In the genomic region with DNA sequence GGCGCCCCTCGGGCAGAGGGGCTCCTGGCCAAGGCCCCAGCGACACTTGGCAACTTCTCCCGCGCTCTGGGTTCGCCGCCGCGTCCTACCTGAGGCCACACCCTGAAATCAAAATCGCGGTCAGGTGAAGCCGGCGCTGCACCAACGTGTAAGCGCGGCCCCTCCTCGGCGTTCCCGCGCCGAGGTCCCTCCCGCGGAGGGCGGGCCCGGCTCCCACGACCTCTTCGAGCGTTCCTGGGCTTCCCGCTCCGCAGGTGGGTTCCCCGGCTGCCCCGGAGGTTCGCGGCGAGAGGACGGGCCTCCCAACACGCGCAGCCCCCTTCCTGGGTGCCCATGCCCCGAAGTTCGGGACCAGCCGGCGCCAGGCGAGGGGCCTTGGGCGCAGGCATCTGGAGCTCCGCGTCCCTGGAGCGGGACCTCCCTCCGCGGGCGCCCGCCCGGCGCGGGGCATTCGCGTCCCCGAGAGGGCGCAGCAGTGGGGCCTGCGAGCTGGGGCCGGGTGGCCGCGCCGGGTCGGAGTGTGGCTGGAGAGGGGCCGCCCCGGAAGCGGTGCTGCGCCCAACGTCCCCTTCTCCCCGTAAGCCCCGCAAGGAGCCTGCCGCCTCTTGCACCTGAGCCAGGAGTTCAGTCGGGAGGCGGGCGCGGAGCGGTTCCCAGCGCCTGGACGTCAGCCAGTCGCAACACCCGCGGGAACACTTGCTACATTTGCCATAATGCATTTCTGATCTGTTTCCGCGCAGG, we compare ENCODE assay signal across 8 cellular contexts. TPM values are rescaled to one million over a fixed set of nuclear protein-coding genes. Genes with fewer than 3 reads are reported as not detected.
DNase-seq lines count a peak whose midpoint lies in the region; ATAC-seq and TF ChIP-seq lines count a peak whose summit lies in the region.

No MANE protein-coding gene starts in this region.

- 2 to 3% methylated on average over 82 to 84 of the region's 84 CpGs for WGBS in heart right ventricle, 2 donors

- peaks cover 18% of the 10 kb centered on the region; the same call in 1 of the 2 replicates for H3K79me2 ChIP-seq in HCT116 (ENCODE audit: insufficient read depth, low read length)

- H3K4me3 Mint-ChIP-seq in activated T-cell treated with anti-CD3 and anti-CD28 coated beads, Interleukin-2, amount 50 U/mL, for 24 hours: peak overlapping the region; percentile 65

- H3K4me2 ChIP-seq in HCT116 (ENCODE audit: low read length): peak overlapping the region; percentile 99

- POLR2A ChIA-PET in HCT116 (lab: Charles Lee): no interaction called here

- peaks cover 8% of the 10 kb centered on the region for H3K4me1 Mint-ChIP-seq in activated T-cell treated with anti-CD3 and anti-CD28 coated beads, Interleukin-2, amount 50 U/mL, for 24 hours (ENCODE audit: low read depth)

- CTCF ChIA-PET in HCT116 (lab: Charles Lee): interaction anchor here (0.6 to 1.2 kb wide), 2 partner anchors 22 to 35 kb away, joined by 3 to 5 read pairs; no protein-coding TSS in a partner anchor

- H3K27ac ChIP-seq in HCT116 (ENCODE audit: low read depth, low read length) (peak overlapping the region; percentile 79), heart right ventricle (peak overlapping the region in 8 of 10 donors; percentile 8 to 63 (median 38)), rectal smooth muscle tissue (ENCODE audit: low read depth, low read length) (no peak overlapping the region)

- peak; percentile 41 for TF ChIP-seq POLR2A in HCT116 (IDR thresholded peaks at IDR 0.05; ENCODE audit: borderline replicate concordance, extremely low read depth, insufficient read depth, insufficient read length)

- H3K36me3 Mint-ChIP-seq in activated T-cell treated with anti-CD3 and anti-CD28 coated beads, Interleukin-2, amount 50 U/mL, for 24 hours (ENCODE audit: low read depth): no peaks in the 10 kb centered on the region

- DNase-seq in AG10803 (ENCODE audit: low read depth) (no peak), HCT116 (ENCODE audit: low read depth, low spot score) (peak; percentile 42), heart right ventricle (peak in 1 of 2 donors; percentile 53), NK-92 (lab: John Stamatoyannopoulos, UW; ENCODE audit: unreplicated experiment) (no peak)
- DNase-seq in activated T-cell treated with anti-CD3 and anti-CD28 coated beads, Interleukin-2, amount 50 U/mL, for 24 hours: peak; percentile 52
- DNase-seq in stimulated activated CD4-positive, alpha-beta T cell treated with anti-CD3 and anti-CD28 coated beads, Interleukin-4, amount 100 ng/mL, for 24 hours: no peak

- no peaks in the 10 kb centered on the region for H3K9me3 Mint-ChIP-seq in activated T-cell treated with anti-CD3 and anti-CD28 coated beads, Interleukin-2, amount 50 U/mL, for 24 hours

- no peaks in the 10 kb centered on the region for H3K27me3 ChIP-seq in HCT116 (ENCODE audit: insufficient read depth, low read length)
- peaks cover 0 to 40% (median 33%) of the 10 kb centered on the region in 7 donors for H3K27me3 ChIP-seq in heart right ventricle
- H3K27me3 ChIP-seq in rectal smooth muscle tissue (ENCODE audit: control insufficient read depth, insufficient read depth, low read length): peaks cover 9% of the 10 kb centered on the region

- no peak for TF ChIP-seq RAD21 in HCT116 (IDR thresholded peaks at IDR 0.05; ENCODE audit: low read depth)

- H3K9me3 ChIP-seq in HCT116 (ENCODE audit: control insufficient read depth in 1 of 2, insufficient read depth in 1 of 2, low read depth in 1 of 2, low read length in 2 of 2) (no peaks in the 10 kb centered on the region), heart right ventricle (no peaks in the 10 kb centered on the region)

- intact Hi-C loops in HCT116 (cut with micrococcal nuclease): no loop called here
- intact Hi-C loops in heart right ventricle (cut with DNase I): loop anchor here in 1 of 10 donors (5.0 kb wide), 1 partner anchor 75 kb away; no protein-coding TSS in a partner anchor

- no peaks in the 10 kb centered on the region for H4K20me1 ChIP-seq in HCT116 (ENCODE audit: insufficient read depth)

- peak; percentile 87 for ATAC-seq in HCT116
- ATAC-seq in heart right ventricle: peak; percentile 44 to 72 (median 53)
- ATAC-seq in HG03442 (IDR thresholded peaks at IDR 0.05; ENCODE audit: unreplicated experiment): no peak

- H3K9me2 ChIP-seq in HCT116 (ENCODE audit: insufficient read depth): no peaks in the 10 kb centered on the region

- H3K36me3 ChIP-seq in HCT116 (ENCODE audit: control insufficient read depth in 1 of 2, insufficient read depth in 2 of 2, low read length in 2 of 2) (peaks cover 3 to 4% of the 10 kb centered on the region in 2 experiments; a peak in 3 of 4 replicates), heart right ventricle (no peaks in the 10 kb centered on the region), rectal smooth muscle tissue (ENCODE audit: control insufficient read depth, insufficient read depth, low read length) (no peaks in the 10 kb centered on the region)

- RAD21 ChIA-PET in HCT116 (lab: Charles Lee; ENCODE audit: low non-redundant PET in 1 of 2, low total read pairs in 2 of 2, uncharacterized antibody in 2 of 2, unreplicated experiment in 2 of 2): no interaction called here

- H3K4me3 ChIP-seq in AG10803 (ENCODE audit: low read length) (peak overlapping the region; percentile 49), HCT116 (replicated peaks in 1 of 2; ENCODE audit: low read depth in 1 of 2, low read length in 2 of 2) (peak overlapping the region; percentile 65 to 97), heart right ventricle (peak overlapping the region; percentile 9 to 70 (median 60)), rectal smooth muscle tissue (ENCODE audit: low read length) (peak overlapping the region; percentile 69)

- TF ChIP-seq CTCF in AG10803 (conservative IDR thresholded peaks at IDR 0.05; ENCODE audit: low read length): no peak
- no peak for TF ChIP-seq CTCF in HCT116 (IDR thresholded peaks at IDR 0.05 in 2 of 3, conservative IDR thresholded peaks at IDR 0.05 in 1 of 3; ENCODE audit: borderline replicate concordance in 1 of 3, insufficient read depth in 1 of 3, low read depth in 2 of 3, low read length in 2 of 3)
- TF ChIP-seq CTCF in heart right ventricle (IDR thresholded peaks at IDR 0.05): peak in 2 of 9 donors; percentile 14 to 25

- H3K4me1 ChIP-seq in HCT116 (ENCODE audit: control insufficient read depth in 1 of 2, insufficient read depth in 2 of 2, low read length in 2 of 2): peaks cover 14 to 37% of the 10 kb centered on the region in 2 experiments
- H3K4me1 ChIP-seq in heart right ventricle: peaks cover 6 to 37% (median 21%) of the 10 kb centered on the region in 9 donors
- peaks cover 5% of the 10 kb centered on the region for H3K4me1 ChIP-seq in rectal smooth muscle tissue (ENCODE audit: control insufficient read depth, insufficient read depth, low read length)

- H2AFZ ChIP-seq in HCT116 (ENCODE audit: low read depth, low read length, poor library complexity, severe bottlenecking): peak overlapping the region; percentile 51

- H3K27me3 Mint-ChIP-seq in activated T-cell treated with anti-CD3 and anti-CD28 coated beads, Interleukin-2, amount 50 U/mL, for 24 hours: peaks cover 36% of the 10 kb centered on the region

- H3K9ac ChIP-seq in HCT116 (ENCODE audit: low read length) (peak overlapping the region; percentile 90), rectal smooth muscle tissue (ENCODE audit: low read length) (peak overlapping the region; percentile 27)

- BruUV-seq in HCT116 (replicated peaks; lab: Mats Ljungman, UMichigan): no TSS peak

- H3K27ac Mint-ChIP-seq in activated T-cell treated with anti-CD3 and anti-CD28 coated beads, Interleukin-2, amount 50 U/mL, for 24 hours: no peak overlapping the region

TF ChIP-seq in HCT116, 20 proteins besides CTCF, POLR2A, EP300 and RAD21:
- TF ChIP-seq CEBPB (IDR thresholded peaks at IDR 0.05; ENCODE audit: low read depth) (no peak), POLR2AphosphoS5 (IDR thresholded peaks at IDR 0.05; ENCODE audit: low read depth, low read length) (peak; percentile 68), ELF1 (IDR thresholded peaks at IDR 0.05; ENCODE audit: borderline replicate concordance, low read depth) (no peak), ZFX (IDR thresholded peaks at IDR 0.05) (peak; percentile 91)
- TF ChIP-seq, protein P1, sequence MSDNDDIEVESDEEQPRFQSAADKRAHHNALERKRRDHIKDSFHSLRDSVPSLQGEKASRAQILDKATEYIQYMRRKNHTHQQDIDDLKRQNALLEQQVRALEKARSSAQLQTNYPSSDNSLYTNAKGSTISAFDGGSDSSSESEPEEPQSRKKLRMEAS (IDR thresholded peaks at IDR 0.05): peak; percentile 62; the same call in 1 of the 2 replicates

RNA-seq across cellular contexts. Expression of a gene that starts 13.7 kb away (rescaled TPM):
- total RNA-seq in HCT116 (2021; ENCODE audit: unreplicated experiment): 19.9 TPM
- 17.3 and 17.9 TPM in 2 replicates for polyA plus RNA-seq in HCT116 (2012)
- total RNA-seq in heart right ventricle: 10 to 100 TPM in 1 of 10 donors, 1 to 10 TPM in 9; 5.9 to 14.1 (median 7.6) TPM
- polyA plus RNA-seq in heart right ventricle: 1 to 10 TPM in 1 of 2 donors, under 1 TPM in 1; 0.48 to 3.0 TPM

RNA-seq across cellular contexts. Expression of a gene that starts 30.3 kb away (rescaled TPM):
- 0.89 TPM for total RNA-seq in HCT116 (2021; ENCODE audit: unreplicated experiment)
- 0.18 and 0.25 TPM in 2 replicates for polyA plus RNA-seq in HCT116 (2012)
- total RNA-seq in heart right ventricle: 1 to 10 TPM in 1 of 10 donors, under 1 TPM in 3, not detected in 6; 0.26 to 1.9 (median 0.44) TPM
- polyA plus RNA-seq in heart right ventricle: not detected

RNA-seq across cellular contexts. Expression of a gene that starts 55.1 kb away (rescaled TPM):
- total RNA-seq in HCT116 (2021; ENCODE audit: unreplicated experiment) (2.8 TPM), heart right ventricle (10 to 100 TPM in 2 of 10 donors, 1 to 10 TPM in 8; 1.2 to 24.4 (median 4.9) TPM)
- polyA plus RNA-seq in HCT116 (2012): 1.7 TPM in 2 replicates
- 10 to 100 TPM in 1 of 2 donors, 1 to 10 TPM in 1; 4.2 to 14.6 TPM for polyA plus RNA-seq in heart right ventricle

Comparison
In these comparisons a context has a peak if more than half of its experiments do, and no peak if none do; other contexts are left out.
1. DNase-seq: peak in HCT116 (single experiment) and activated T-cell treated with anti-CD3 and anti-CD28 coated beads, Interleukin-2, amount 50 U/mL, for 24 hours (single experiment); none in AG10803 (single experiment), NK-92 (single experiment) and stimulated activated CD4-positive, alpha-beta T cell treated with anti-CD3 and anti-CD28 coated beads, Interleukin-4, amount 100 ng/mL, for 24 hours (single experiment).
2. Peak in every context shown above with its lines, with median percentiles within 50 percentile points of each other: H3K4me3 ChIP-seq.